Comparison of ENCODE assay signal across 32 cellular contexts in genomic region chr6:2488578-2488977, GRCh38.
"Had no signal": no experiment of that assay in that cellular context is flagged by ENCODE, and none has a peak within 500 bp of the region (broad histone marks: within the 10 kb centered on the region; RNA-seq: fewer than 3 reads in every experiment).

No MANE protein-coding gene starts in this region.

- H3K4me1 ChIP-seq: adrenal gland, ascending aorta, body of pancreas, breast epithelium had no signal

- H3K27me3 ChIP-seq: adrenal gland, ascending aorta, body of pancreas, brain microvascular endothelial cell, breast epithelium, cardiac muscle cell had no signal

- H3K27ac ChIP-seq: adrenal gland, ascending aorta, body of pancreas, brain microvascular endothelial cell, breast epithelium, cardiac muscle cell had no signal

- ATAC-seq: activated naive CD4-positive, alpha-beta T cell treated with anti-CD3 and anti-CD28 coated beads, Interleukin-2, amount 50 U/mL, for 72 hours; activated naive CD8-positive, alpha-beta T cell treated with anti-CD3 and anti-CD28 coated beads, Interleukin-2, amount 50 U/mL, for 24 hours; activated T-cell treated with anti-CD3 and anti-CD28 coated beads, Interleukin-2, amount 50 U/mL, for 4 hours; activated T-cell treated with anti-CD3 and anti-CD28 coated beads, Interleukin-2, amount 50 U/mL, for 72 hours; activated T-helper 17 cell treated with anti-CD3 and anti-CD28 coated beads, Interleukin-2, amount 50 U/mL, for 72 hours; body of pancreas had no signal

- H3K36me3 ChIP-seq: adrenal gland, ascending aorta, brain microvascular endothelial cell, breast epithelium, cardiac muscle cell had no signal

- H3K4me3 ChIP-seq: adrenal gland, ascending aorta, body of pancreas, breast epithelium, cardiac muscle cell had no signal

- H3K9me3 ChIP-seq: adrenal gland, ascending aorta, body of pancreas, breast epithelium had no signal

- DNase-seq: activated effector memory CD4-positive, alpha-beta T cell treated with anti-CD3 and anti-CD28 coated beads, Interleukin-2, amount 50 U/mL, for 16 hours; activated effector memory CD4-positive, alpha-beta T cell treated with Interleukin-2 at 50 U/mL for 16 hours; activated gamma-delta T cell; activated gamma-delta T cell treated with Interleukin-2 at 50 U/mL for 16 hours; activated naive CD4-positive, alpha-beta T cell; activated naive CD4-positive, alpha-beta T cell treated with anti-CD3 and anti-CD28 coated beads for 36 hours; activated naive CD4-positive, alpha-beta T cell treated with anti-CD3 and anti-CD28 coated beads, Interleukin-2, amount 10 ng/mL, durations not matched to agents 7 days and 5 days; activated naive CD4-positive, alpha-beta T cell treated with anti-CD3 and anti-CD28 coated beads, Interleukin-2, amount 50 U/mL, for 16 hours; activated naive CD4-positive, alpha-beta T cell treated with Interleukin-2 at 50 U/mL for 16 hours; activated naive CD8-positive, alpha-beta T cell treated with anti-CD3 and anti-CD28 coated beads for 36 hours; activated naive CD8-positive, alpha-beta T cell treated with anti-CD3 and anti-CD28 coated beads, Interleukin-2, amount 10 ng/mL, durations not matched to agents 7 days and 5 days; activated naive CD8-positive, alpha-beta T cell treated with anti-CD3 and anti-CD28 coated beads, Interleukin-2, amount 50 U/mL, for 24 hours; activated T-cell treated with anti-CD3 and anti-CD28 coated beads, Interleukin-2, amount 50 U/mL, for 1 hour; activated T-cell treated with anti-CD3 and anti-CD28 coated beads, Interleukin-2, amount 50 U/mL, for 24 hours; activated T-cell treated with anti-CD3 and anti-CD28 coated beads, Interleukin-2, amount 50 U/mL, for 4 hours; activated T-cell treated with anti-CD3 and anti-CD28 coated beads, Interleukin-2, amount 50 U/mL, for 48 hours; activated T-cell treated with anti-CD3 and anti-CD28 coated beads, Interleukin-2, amount 50 U/mL, for 72 hours; adrenal gland; amniotic stem cell; amygdala; anterior cingulate cortex; aorta; body of pancreas; brain microvascular endothelial cell; caudate nucleus; central memory CD4-positive, alpha-beta T cell; cerebellar nuclear complex had no signal
